In genomic region chr11:75759832-75760231, GRCh38 we compare ENCODE assay signal across 1 cellular context.
TF ChIP-seq lines count a peak whose summit lies in the region.

No MANE protein-coding gene starts in this region.

TF ChIP-seq in HepG2, 621 proteins besides CTCF, POLR2A, EP300 and RAD21:
- no peak for TF ChIP-seq MNT (IDR thresholded peaks at IDR 0.05)
- TF ChIP-seq ZNF441 (CRISPR knock-in tag; IDR thresholded peaks at IDR 0.05; ENCODE audit: borderline replicate concordance), result no peak
- TF ChIP-seq IRF1 (CRISPR knock-in tag; IDR thresholded peaks at IDR 0.05; ENCODE audit: low read depth), result no peak
- TF ChIP-seq MZF1 (CRISPR knock-in tag; IDR thresholded peaks at IDR 0.05; ENCODE audit: borderline replicate concordance), result no peak
- TF ChIP-seq TFDP1 (CRISPR knock-in tag; IDR thresholded peaks at IDR 0.05; ENCODE audit: borderline replicate concordance), result no peak
